ENCODE assay signal across 8 cellular contexts in genomic region chr5:28666075-28666474, GRCh38.
"Had no signal": no experiment of that assay in that cellular context is flagged by ENCODE, and none has a peak within 500 bp of the region (broad histone marks: within the 10 kb centered on the region; RNA-seq: fewer than 3 reads in every experiment).

No MANE protein-coding gene starts in this region.

- FAIRE-seq: HepG2, HTR-8/SVneo, K562 had no signal

- H3K4me3 ChIP-seq: K562 had no signal

- H3K27ac ChIP-seq: HL-60 had no signal

- H3K36me3 Mint-ChIP-seq: IgD-negative memory B cell had no signal

- DNase-seq: IMR-90, KBM-7, KG1 had no signal

- H3K27ac Mint-ChIP-seq: IgD-negative memory B cell had no signal

- H3K4me3 Mint-ChIP-seq: IgD-negative memory B cell had no signal

- H3K27me3 Mint-ChIP-seq: IgD-negative memory B cell had no signal

- H3K4me1 Mint-ChIP-seq: IgD-negative memory B cell had no signal

- ATAC-seq: HepG2, K562 had no signal
